In the genomic region with DNA sequence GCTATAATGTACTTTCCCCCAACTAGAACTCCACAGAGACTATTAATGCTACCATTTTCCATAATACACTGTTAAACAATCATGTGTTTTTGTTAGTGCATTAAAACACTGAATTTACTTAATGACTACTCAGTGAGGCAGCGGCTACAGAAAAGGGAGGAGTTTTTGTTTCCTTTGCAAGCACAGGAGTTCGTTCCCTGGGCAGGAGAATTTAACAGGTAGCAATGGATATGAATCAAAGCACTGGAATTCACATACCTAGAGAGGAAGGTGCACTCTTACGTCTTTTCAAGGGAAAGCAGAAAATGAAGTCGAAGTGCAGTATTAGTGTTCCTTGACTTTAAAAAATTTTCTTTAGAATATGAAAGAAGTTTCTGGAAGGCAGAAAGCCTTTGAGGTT, we compare ENCODE assay signal across 18 cellular contexts.
DNase-seq lines count a peak whose midpoint lies in the region; TF ChIP-seq lines count a peak whose summit lies in the region.
"Had no signal": no experiment of that assay in that cellular context is flagged by ENCODE, and none has a peak within 500 bp of the region (broad histone marks: within the 10 kb centered on the region; RNA-seq: fewer than 3 reads in every experiment).

No MANE protein-coding gene starts in this region.

- H3K27ac ChIP-seq in brain microvascular endothelial cell = peak overlapping the region; percentile 7

- H3K27me3 ChIP-seq in brain microvascular endothelial cell (replicated peaks) = no peaks in the 10 kb centered on the region
- H3K27me3 ChIP-seq: BE2C had no signal

- H3K4me3 ChIP-seq in brain microvascular endothelial cell (ENCODE audit: low read depth, low read length) (no peak overlapping the region), foreskin fibroblast (ENCODE audit: low read depth in 1 of 2, low read length in 2 of 2) (no peak overlapping the region)
- H3K4me3 ChIP-seq: K562 had no signal

- peak overlapping the region; percentile 14 for H3K27ac Mint-ChIP-seq in mesothelial cell of epicardium
- H3K27ac Mint-ChIP-seq: CD4-positive, alpha-beta T cell; H9 had no signal

- DNase-seq in NCI-H1417 (lab: John Stamatoyannopoulos, UW) (peak in 2 of 3 experiments; percentile 2 to 58), NCI-H1417 treated with DMSO at 0.1 percent for 48 hours (lab: John Stamatoyannopoulos, UW) (no peak), brain microvascular endothelial cell (no peak), mesothelial cell of epicardium (ENCODE audit: low spot score in 2 of 2, unreplicated experiment in 2 of 2) (no peak), SHP77 treated with DMSO at 0.1 percent for 48 hours (lab: John Stamatoyannopoulos, UW) (no peak), hepatic stellate cell (ENCODE audit: low spot score) (no peak), foreskin fibroblast (no peak), NCI-H1694 treated with DMSO at 0.1 percent for 48 hours (lab: John Stamatoyannopoulos, UW) (no peak)
- DNase-seq: 8988T; BE2C; CD4-positive, alpha-beta T cell; DMS79 treated with DMSO at 0.1 percent for 48 hours; H9; NCI-H2107; NCI-H345; NCI-H526 treated with DMSO at 0.1 percent for 48 hours; SW 1271 had no signal

- H3K27me3 Mint-ChIP-seq in mesothelial cell of epicardium (ENCODE audit: low read depth) = peaks cover 11% of the 10 kb centered on the region
- H3K27me3 Mint-ChIP-seq: CD4-positive, alpha-beta T cell had no signal

- in situ Hi-C loops in brain microvascular endothelial cell (cut with HindIII; ENCODE audit: low pct_ligation_motif_present, low sequenced_read_pairs) = no loop called here

- H3K4me3 Mint-ChIP-seq in mesothelial cell of epicardium = no peak overlapping the region
- H3K4me3 Mint-ChIP-seq: CD4-positive, alpha-beta T cell; H9 had no signal

- H3K4me1 Mint-ChIP-seq in mesothelial cell of epicardium = peaks cover 33% of the 10 kb centered on the region

- H3K36me3 Mint-ChIP-seq in mesothelial cell of epicardium = no peaks in the 10 kb centered on the region

- no peak for TF ChIP-seq CTCF in brain microvascular endothelial cell (IDR thresholded peaks at IDR 0.05; ENCODE audit: low read depth, low read length, missing control alignments)
- no peak for TF ChIP-seq CTCF in mesothelial cell of epicardium (IDR thresholded peaks at IDR 0.05; ENCODE audit: unreplicated experiment)
- no peak for TF ChIP-seq CTCF in foreskin fibroblast (IDR thresholded peaks at IDR 0.05; ENCODE audit: low read depth, low read length)

- peaks cover 4% of the 10 kb centered on the region for H3K9me3 Mint-ChIP-seq in mesothelial cell of epicardium
- H3K9me3 Mint-ChIP-seq: CD4-positive, alpha-beta T cell; H9 had no signal

- no peaks in the 10 kb centered on the region for H3K36me3 ChIP-seq in brain microvascular endothelial cell (replicated peaks)
- H3K36me3 ChIP-seq: BE2C had no signal

Comparison
In these comparisons a context has a peak if more than half of its experiments do, and no peak if none do; other contexts are left out.
1. DNase-seq: peak in NCI-H1417 (2 of 3); none in NCI-H1417 treated with DMSO at 0.1 percent for 48 hours (single experiment), brain microvascular endothelial cell (single experiment), mesothelial cell of epicardium (0 of 2), SHP77 treated with DMSO at 0.1 percent for 48 hours (single experiment), hepatic stellate cell (single experiment), foreskin fibroblast (0 of 2) and NCI-H1694 treated with DMSO at 0.1 percent for 48 hours (single experiment).